Comparison of ENCODE assay signal across 1 cellular context in genomic region chr1:92076363-92076762, GRCh38.
TF ChIP-seq lines count a peak whose summit lies in the region.

No MANE protein-coding gene starts in this region.

TF ChIP-seq in HEK293, 187 proteins besides CTCF, POLR2A, EP300 and RAD21 (continued from another document and continues in another):
- TF ChIP-seq ZNF639 (tag by site-specific recombination; IDR thresholded peaks at IDR 0.05) (peak; percentile 39; the same call in 1 of the 2 replicates), ZNF830 (tag by site-specific recombination; IDR thresholded peaks at IDR 0.05; ENCODE audit: low read depth) (no peak), ZNF548 (tag by site-specific recombination; IDR thresholded peaks at IDR 0.05) (no peak), ZNF184 (tag by site-specific recombination; IDR thresholded peaks at IDR 0.05) (no peak), ZNF426 (tag by site-specific recombination; IDR thresholded peaks at IDR 0.05) (peak; percentile 79), ZNF292 (tag by site-specific recombination; IDR thresholded peaks at IDR 0.05; ENCODE audit: borderline replicate concordance, low read depth) (no peak), ZNF354C (tag by site-specific recombination; IDR thresholded peaks at IDR 0.05; ENCODE audit: borderline replicate concordance, low read depth) (no peak), RBAK (tag by site-specific recombination; IDR thresholded peaks at IDR 0.05) (0 out of 2 replicates have a peak, but pooled peaks have one; percentile 48), GLI4 (tag by site-specific recombination; IDR thresholded peaks at IDR 0.05) (no peak), ZNF24 (tag by site-specific recombination; IDR thresholded peaks at IDR 0.05) (no peak), ZNF398 (tag by site-specific recombination; IDR thresholded peaks at IDR 0.05) (no peak), ZNF792 (tag by site-specific recombination; IDR thresholded peaks at IDR 0.05) (no peak), ZNF600 (tag by site-specific recombination; IDR thresholded peaks at IDR 0.05) (no peak), ZNF23 (tag by site-specific recombination; IDR thresholded peaks at IDR 0.05; ENCODE audit: borderline replicate concordance) (no peak), EGR2 (tag by site-specific recombination; IDR thresholded peaks at IDR 0.05; ENCODE audit: low read depth) (no peak), KLF1 (tag by site-specific recombination; IDR thresholded peaks at IDR 0.05) (no peak), ZNF214 (tag by site-specific recombination; IDR thresholded peaks at IDR 0.05; ENCODE audit: borderline replicate concordance) (no peak; the same call in 1 of the 2 replicates), ZNF501 (tag by site-specific recombination; IDR thresholded peaks at IDR 0.05) (0 out of 2 replicates have a peak, but pooled peaks have one; percentile 22), GLIS2 (tag by site-specific recombination; IDR thresholded peaks at IDR 0.05) (no peak), ZNF433 (tag by site-specific recombination; IDR thresholded peaks at IDR 0.05; ENCODE audit: low read depth) (0 out of 2 replicates have a peak, but pooled peaks have one; percentile 24), KLF17 (tag by site-specific recombination; IDR thresholded peaks at IDR 0.05) (no peak), ZIC2 (tag by site-specific recombination; IDR thresholded peaks at IDR 0.05) (no peak), ZNF202 (tag by site-specific recombination; IDR thresholded peaks at IDR 0.05; ENCODE audit: borderline replicate concordance) (no peak), ZNF610 (tag by site-specific recombination; IDR thresholded peaks at IDR 0.05; ENCODE audit: borderline replicate concordance) (no peak), ZNF514 (tag by site-specific recombination; IDR thresholded peaks at IDR 0.05) (no peak), ZNF366 (tag by site-specific recombination; conservative IDR thresholded peaks at IDR 0.05) (no peak), ZNF529 (tag by site-specific recombination; IDR thresholded peaks at IDR 0.05; ENCODE audit: insufficient replicate concordance) (peak; percentile 28), ZNF473 (tag by site-specific recombination; IDR thresholded peaks at IDR 0.05) (no peak), ZNF670 (tag by site-specific recombination; IDR thresholded peaks at IDR 0.05; ENCODE audit: low read depth) (no peak), ZNF335 (tag by site-specific recombination; conservative IDR thresholded peaks at IDR 0.05) (no peak), ZBTB48 (tag by site-specific recombination; IDR thresholded peaks at IDR 0.05) (no peak), ZNF645 (tag by site-specific recombination; IDR thresholded peaks at IDR 0.05) (no peak), ZNF560 (tag by site-specific recombination; IDR thresholded peaks at IDR 0.05; ENCODE audit: borderline replicate concordance) (0 out of 2 replicates have a peak, but pooled peaks have one; percentile 27), ZNF280C (tag by site-specific recombination; IDR thresholded peaks at IDR 0.05) (no peak), GLI2 (tag by site-specific recombination; IDR thresholded peaks at IDR 0.05; ENCODE audit: borderline replicate concordance, low read depth) (no peak), ZNF791 (tag by site-specific recombination; IDR thresholded peaks at IDR 0.05) (no peak), ZFP41 (tag by site-specific recombination; IDR thresholded peaks at IDR 0.05; ENCODE audit: borderline replicate concordance) (no peak), ZNF768 (tag by site-specific recombination; IDR thresholded peaks at IDR 0.05) (no peak), ZNF776 (tag by site-specific recombination; IDR thresholded peaks at IDR 0.05; ENCODE audit: borderline replicate concordance) (no peak), ZNF76 (tag by site-specific recombination; IDR thresholded peaks at IDR 0.05; ENCODE audit: borderline replicate concordance, low read depth) (no peak), ZNF664 (tag by site-specific recombination; IDR thresholded peaks at IDR 0.05) (peak; percentile 51; the same call in 1 of the 2 replicates)
- TF ChIP-seq, protein P1, sequence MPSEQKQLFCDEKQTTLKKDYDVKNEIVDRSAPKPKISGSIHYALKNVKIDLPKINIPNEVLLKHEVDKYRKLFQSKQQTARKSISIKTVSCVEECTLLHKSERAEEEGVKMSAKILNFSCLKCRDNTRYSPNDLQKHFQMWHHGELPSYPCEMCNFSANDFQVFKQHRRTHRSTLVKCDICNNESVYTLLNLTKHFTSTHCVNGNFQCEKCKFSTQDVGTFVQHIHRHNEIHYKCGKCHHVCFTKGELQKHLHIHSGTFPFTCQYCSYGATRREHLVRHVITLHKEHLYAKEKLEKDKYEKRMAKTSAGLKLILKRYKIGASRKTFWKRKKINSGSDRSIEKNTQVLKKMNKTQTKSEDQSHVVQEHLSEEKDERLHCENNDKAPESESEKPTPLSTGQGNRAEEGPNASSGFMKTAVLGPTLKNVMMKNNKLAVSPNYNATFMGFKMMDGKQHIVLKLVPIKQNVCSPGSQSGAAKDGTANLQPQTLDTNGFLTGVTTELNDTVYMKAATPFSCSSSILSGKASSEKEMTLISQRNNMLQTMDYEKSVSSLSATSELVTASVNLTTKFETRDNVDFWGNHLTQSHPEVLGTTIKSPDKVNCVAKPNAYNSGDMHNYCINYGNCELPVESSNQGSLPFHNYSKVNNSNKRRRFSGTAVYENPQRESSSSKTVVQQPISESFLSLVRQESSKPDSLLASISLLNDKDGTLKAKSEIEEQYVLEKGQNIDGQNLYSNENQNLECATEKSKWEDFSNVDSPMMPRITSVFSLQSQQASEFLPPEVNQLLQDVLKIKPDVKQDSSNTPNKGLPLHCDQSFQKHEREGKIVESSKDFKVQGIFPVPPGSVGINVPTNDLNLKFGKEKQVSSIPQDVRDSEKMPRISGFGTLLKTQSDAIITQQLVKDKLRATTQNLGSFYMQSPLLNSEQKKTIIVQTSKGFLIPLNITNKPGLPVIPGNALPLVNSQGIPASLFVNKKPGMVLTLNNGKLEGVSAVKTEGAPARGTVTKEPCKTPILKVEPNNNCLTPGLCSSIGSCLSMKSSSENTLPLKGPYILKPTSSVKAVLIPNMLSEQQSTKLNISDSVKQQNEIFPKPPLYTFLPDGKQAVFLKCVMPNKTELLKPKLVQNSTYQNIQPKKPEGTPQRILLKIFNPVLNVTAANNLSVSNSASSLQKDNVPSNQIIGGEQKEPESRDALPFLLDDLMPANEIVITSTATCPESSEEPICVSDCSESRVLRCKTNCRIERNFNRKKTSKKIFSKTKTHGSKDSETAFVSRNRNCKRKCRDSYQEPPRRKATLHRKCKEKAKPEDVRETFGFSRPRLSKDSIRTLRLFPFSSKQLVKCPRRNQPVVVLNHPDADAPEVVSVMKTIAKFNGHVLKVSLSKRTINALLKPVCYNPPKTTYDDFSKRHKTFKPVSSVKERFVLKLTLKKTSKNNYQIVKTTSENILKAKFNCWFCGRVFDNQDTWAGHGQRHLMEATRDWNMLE (tag by site-specific recombination; conservative IDR thresholded peaks at IDR 0.05; ENCODE audit: low read depth), result peak; percentile 87
- TF ChIP-seq, protein P2, sequence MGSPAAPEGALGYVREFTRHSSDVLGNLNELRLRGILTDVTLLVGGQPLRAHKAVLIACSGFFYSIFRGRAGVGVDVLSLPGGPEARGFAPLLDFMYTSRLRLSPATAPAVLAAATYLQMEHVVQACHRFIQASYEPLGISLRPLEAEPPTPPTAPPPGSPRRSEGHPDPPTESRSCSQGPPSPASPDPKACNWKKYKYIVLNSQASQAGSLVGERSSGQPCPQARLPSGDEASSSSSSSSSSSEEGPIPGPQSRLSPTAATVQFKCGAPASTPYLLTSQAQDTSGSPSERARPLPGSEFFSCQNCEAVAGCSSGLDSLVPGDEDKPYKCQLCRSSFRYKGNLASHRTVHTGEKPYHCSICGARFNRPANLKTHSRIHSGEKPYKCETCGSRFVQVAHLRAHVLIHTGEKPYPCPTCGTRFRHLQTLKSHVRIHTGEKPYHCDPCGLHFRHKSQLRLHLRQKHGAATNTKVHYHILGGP (tag by site-specific recombination; IDR thresholded peaks at IDR 0.05), result no peak
- TF ChIP-seq, protein P3, sequence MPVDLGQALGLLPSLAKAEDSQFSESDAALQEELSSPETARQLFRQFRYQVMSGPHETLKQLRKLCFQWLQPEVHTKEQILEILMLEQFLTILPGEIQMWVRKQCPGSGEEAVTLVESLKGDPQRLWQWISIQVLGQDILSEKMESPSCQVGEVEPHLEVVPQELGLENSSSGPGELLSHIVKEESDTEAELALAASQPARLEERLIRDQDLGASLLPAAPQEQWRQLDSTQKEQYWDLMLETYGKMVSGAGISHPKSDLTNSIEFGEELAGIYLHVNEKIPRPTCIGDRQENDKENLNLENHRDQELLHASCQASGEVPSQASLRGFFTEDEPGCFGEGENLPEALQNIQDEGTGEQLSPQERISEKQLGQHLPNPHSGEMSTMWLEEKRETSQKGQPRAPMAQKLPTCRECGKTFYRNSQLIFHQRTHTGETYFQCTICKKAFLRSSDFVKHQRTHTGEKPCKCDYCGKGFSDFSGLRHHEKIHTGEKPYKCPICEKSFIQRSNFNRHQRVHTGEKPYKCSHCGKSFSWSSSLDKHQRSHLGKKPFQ (tag by site-specific recombination; IDR thresholded peaks at IDR 0.05), result no peak
- TF ChIP-seq, protein P4, sequence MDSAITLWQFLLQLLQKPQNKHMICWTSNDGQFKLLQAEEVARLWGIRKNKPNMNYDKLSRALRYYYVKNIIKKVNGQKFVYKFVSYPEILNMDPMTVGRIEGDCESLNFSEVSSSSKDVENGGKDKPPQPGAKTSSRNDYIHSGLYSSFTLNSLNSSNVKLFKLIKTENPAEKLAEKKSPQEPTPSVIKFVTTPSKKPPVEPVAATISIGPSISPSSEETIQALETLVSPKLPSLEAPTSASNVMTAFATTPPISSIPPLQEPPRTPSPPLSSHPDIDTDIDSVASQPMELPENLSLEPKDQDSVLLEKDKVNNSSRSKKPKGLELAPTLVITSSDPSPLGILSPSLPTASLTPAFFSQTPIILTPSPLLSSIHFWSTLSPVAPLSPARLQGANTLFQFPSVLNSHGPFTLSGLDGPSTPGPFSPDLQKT (IDR thresholded peaks at IDR 0.05; ENCODE audit: borderline replicate concordance, low read depth, low read length), result no peak
- TF ChIP-seq, protein P5, sequence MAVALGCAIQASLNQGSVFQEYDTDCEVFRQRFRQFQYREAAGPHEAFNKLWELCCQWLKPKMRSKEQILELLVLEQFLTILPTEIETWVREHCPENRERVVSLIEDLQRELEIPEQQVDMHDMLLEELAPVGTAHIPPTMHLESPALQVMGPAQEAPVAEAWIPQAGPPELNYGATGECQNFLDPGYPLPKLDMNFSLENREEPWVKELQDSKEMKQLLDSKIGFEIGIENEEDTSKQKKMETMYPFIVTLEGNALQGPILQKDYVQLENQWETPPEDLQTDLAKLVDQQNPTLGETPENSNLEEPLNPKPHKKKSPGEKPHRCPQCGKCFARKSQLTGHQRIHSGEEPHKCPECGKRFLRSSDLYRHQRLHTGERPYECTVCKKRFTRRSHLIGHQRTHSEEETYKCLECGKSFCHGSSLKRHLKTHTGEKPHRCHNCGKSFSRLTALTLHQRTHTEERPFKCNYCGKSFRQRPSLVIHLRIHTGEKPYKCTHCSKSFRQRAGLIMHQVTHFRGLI (tag by site-specific recombination; IDR thresholded peaks at IDR 0.05), result no peak
